Comparison of ENCODE assay signal across 23 cellular contexts in genomic region chr5:180378412-180379344, GRCh38. TPM values are rescaled to one million over a fixed set of nuclear protein-coding genes. Genes with fewer than 3 reads are reported as not detected.
DNase-seq lines count a peak whose midpoint lies in the region; ATAC-seq, FAIRE-seq and TF ChIP-seq lines count a peak whose summit lies in the region.
"Had no signal": no experiment of that assay in that cellular context is flagged by ENCODE, and none has a peak within 500 bp of the region (broad histone marks: within the 10 kb centered on the region; RNA-seq: fewer than 3 reads in every experiment).

No MANE protein-coding gene starts in this region.

- no peak for ATAC-seq in GM18907 (IDR thresholded peaks at IDR 0.05; ENCODE audit: unreplicated experiment)
- ATAC-seq: CD8-positive, alpha-beta T cell had no signal

- peak overlapping the region; percentile 94 for H3K14ac ChIP-seq in neuronal stem cell (ENCODE audit: low read length)

- peak overlapping the region; percentile 71 for H3K23ac ChIP-seq in neuronal stem cell (ENCODE audit: low read depth, low read length, poor library complexity)

- peak overlapping the region; percentile 72 for H2BK15ac ChIP-seq in neuronal stem cell (ENCODE audit: low read length)

- WGBS in neuronal stem cell (ENCODE audit: extremely low coverage in 2 of 2, insufficient read length in 2 of 2, insufficient replicate concordance in 1 of 2), 2 donors, result no CpG with 5 or more reads among the region's 11 CpGs

- H2BK5ac ChIP-seq in neuronal stem cell (ENCODE audit: low read length), result no peak overlapping the region

- no TSS peak for BruUV-seq in MCF 10A (replicated peaks; lab: Mats Ljungman, UMichigan)

- no peak overlapping the region for H3K4me3 Mint-ChIP-seq in MCF 10A (ENCODE audit: unreplicated experiment)
- H3K4me3 Mint-ChIP-seq: B cell; CD4-positive, CD25-positive, alpha-beta regulatory T cell; CD8-positive, alpha-beta T cell had no signal

- H3K9me3 ChIP-seq in breast epithelium (no peaks in the 10 kb centered on the region), ascending aorta (no peaks in the 10 kb centered on the region), neuronal stem cell (replicated peaks in 1 of 2; ENCODE audit: control insufficient read depth in 2 of 2, insufficient read depth in 1 of 2, low read depth in 1 of 2, low read length in 2 of 2) (peaks cover 0 to 2% of the 10 kb centered on the region in 2 donors)
- H3K9me3 ChIP-seq: BLaER1, Caco-2 had no signal

- CTCF ChIA-PET in MCF 10A (lab: Yijun Ruan, JAX), result interaction anchor here (0.7 to 1.0 kb wide), 2 partner anchors 92 to 1285 kb away, joined by 3 to 5 read pairs; no protein-coding TSS in a partner anchor

- no peak overlapping the region for H3K4me2 ChIP-seq in neuronal stem cell (ENCODE audit: insufficient read depth, low read length, poor library complexity, severe bottlenecking)
- H3K4me2 ChIP-seq: BLaER1 had no signal

- no peak for TF ChIP-seq POLR2A in breast epithelium (IDR thresholded peaks at IDR 0.05)

- no peak for FAIRE-seq in HTR-8/SVneo (lab: Jason Lieb, UNC)
- FAIRE-seq: A204.1, G401.6, GM12892, GM19239, H1 had no signal

- DNase-seq in breast epithelium (ENCODE audit: low spot score in 2 of 2) (no peak), MCF 10A (ENCODE audit: unreplicated experiment) (no peak), ascending aorta (ENCODE audit: low spot score in 2 of 2) (no peak), neuronal stem cell (ENCODE audit: low spot score) (no peak), HTR-8/SVneo (ENCODE audit: insufficient read length, low spot score) (no peak), NCI-H1436 treated with DMSO at 0.1 percent for 48 hours (lab: John Stamatoyannopoulos, UW) (no peak)
- DNase-seq: Caco-2; CD4-positive, CD25-positive, alpha-beta regulatory T cell; CD8-positive, alpha-beta T cell; DMS153; DND-41; GM23248; HCEC 1CT had no signal

- peaks cover 4% of the 10 kb centered on the region for H3K36me3 Mint-ChIP-seq in MCF 10A (ENCODE audit: insufficient read depth, unreplicated experiment)
- H3K36me3 Mint-ChIP-seq: CD4-positive, CD25-positive, alpha-beta regulatory T cell; CD8-positive, alpha-beta T cell had no signal

- POLR2A ChIA-PET in MCF 10A (lab: Yijun Ruan, JAX), result no interaction called here

- no peak for TF ChIP-seq CTCF in breast epithelium (IDR thresholded peaks at IDR 0.05)
- TF ChIP-seq CTCF in MCF 10A (IDR thresholded peaks at IDR 0.05; ENCODE audit: unreplicated experiment), result no peak
- TF ChIP-seq CTCF in ascending aorta (IDR thresholded peaks at IDR 0.05), result no peak

- H3K4ac ChIP-seq in neuronal stem cell (ENCODE audit: low read length), result no peak overlapping the region

- H3K4me1 ChIP-seq in breast epithelium (no peaks in the 10 kb centered on the region), ascending aorta (peaks cover 0 to 4% of the 10 kb centered on the region in 2 donors), neuronal stem cell (ENCODE audit: control insufficient read depth in 2 of 2, insufficient read depth in 1 of 2, low read depth in 1 of 2, low read length in 2 of 2) (no peaks in the 10 kb centered on the region)
- H3K4me1 ChIP-seq: Caco-2 had no signal

- no peak overlapping the region for H3K27ac Mint-ChIP-seq in MCF 10A (ENCODE audit: low read depth, unreplicated experiment)
- H3K27ac Mint-ChIP-seq: B cell; CD4-positive, CD25-positive, alpha-beta regulatory T cell; CD8-positive, alpha-beta T cell had no signal

- H3K9ac ChIP-seq in neuronal stem cell (ENCODE audit: low read depth, low read length, poor library complexity), result no peak overlapping the region
- H3K9ac ChIP-seq: BLaER1, GM23248 had no signal

- intact Hi-C loops in breast epithelium (cut with DNase I; ENCODE audit: low total_unique reads), result no loop called here
- intact Hi-C loops in MCF 10A (cut with micrococcal nuclease), result no loop called here
- intact Hi-C loops in ascending aorta (cut with DNase I), result no loop called here

- H3K27me3 ChIP-seq in breast epithelium (no peaks in the 10 kb centered on the region), ascending aorta (no peaks in the 10 kb centered on the region), neuronal stem cell (ENCODE audit: control insufficient read depth in 3 of 3, insufficient read depth in 3 of 3, low read depth in 1 of 3, low read length in 3 of 3) (peaks cover 0 to 33% (median 0%) of the 10 kb centered on the region in 3 experiments)
- H3K27me3 ChIP-seq: BLaER1 had no signal

- no peak overlapping the region for H2AK5ac ChIP-seq in neuronal stem cell (ENCODE audit: low read depth, low read length)

- peak overlapping the region; percentile 26 to 66 for H3K27ac ChIP-seq in breast epithelium
- H3K27ac ChIP-seq in ascending aorta, result peak overlapping the region; percentile 31 to 44
- no peak overlapping the region for H3K27ac ChIP-seq in neuronal stem cell (replicated peaks; ENCODE audit: low read length)
- H3K27ac ChIP-seq: 22Rv1, C4-2B, GM23248 had no signal

- peaks cover 10% of the 10 kb centered on the region for H3K27me3 Mint-ChIP-seq in MCF 10A (ENCODE audit: insufficient read depth, unreplicated experiment)
- H3K27me3 Mint-ChIP-seq: B cell had no signal

- H3K18ac ChIP-seq in neuronal stem cell (ENCODE audit: low read length), result peak overlapping the region; percentile 58

- H4K8ac ChIP-seq in neuronal stem cell (ENCODE audit: low read depth, low read length), result peak overlapping the region; percentile 55

- H2BK12ac ChIP-seq in neuronal stem cell (ENCODE audit: low read length), result no peak overlapping the region

- H3K36me3 ChIP-seq in breast epithelium (no peaks in the 10 kb centered on the region), ascending aorta (no peaks in the 10 kb centered on the region), neuronal stem cell (replicated peaks in 1 of 2; ENCODE audit: control insufficient read depth in 2 of 2, insufficient read depth in 2 of 2, low read length in 2 of 2) (no peaks in the 10 kb centered on the region)
- H3K36me3 ChIP-seq: BLaER1 had no signal

- H3K9me3 Mint-ChIP-seq in MCF 10A (ENCODE audit: unreplicated experiment), result no peaks in the 10 kb centered on the region
- H3K9me3 Mint-ChIP-seq: CD4-positive, CD25-positive, alpha-beta regulatory T cell; CD8-positive, alpha-beta T cell had no signal

- H3K4me1 Mint-ChIP-seq in MCF 10A (ENCODE audit: insufficient read depth, unreplicated experiment), result no peaks in the 10 kb centered on the region
- H3K4me1 Mint-ChIP-seq: B cell; CD4-positive, CD25-positive, alpha-beta regulatory T cell had no signal

- H2AFZ ChIP-seq in neuronal stem cell (ENCODE audit: low read length), result no peak overlapping the region
- H2AFZ ChIP-seq: GM23248 had no signal

- no peak overlapping the region for H2BK120ac ChIP-seq in neuronal stem cell (ENCODE audit: low read depth, low read length)

- no peak overlapping the region for H4K91ac ChIP-seq in neuronal stem cell (ENCODE audit: low read depth, low read length, poor library complexity)

- H3K79me1 ChIP-seq in neuronal stem cell (ENCODE audit: low read depth, low read length), result no peaks in the 10 kb centered on the region

- H3K4me3 ChIP-seq in breast epithelium, result peak overlapping the region in 2 of 3 donors; percentile 10 to 15
- H3K4me3 ChIP-seq in ascending aorta, result no peak overlapping the region
- no peak overlapping the region for H3K4me3 ChIP-seq in neuronal stem cell (ENCODE audit: low read length in 2 of 2)
- H3K4me3 ChIP-seq: BLaER1, GM23248 had no signal

RNA-seq across cellular contexts. Expression of gene GFPT2, which starts 25.5 kb away (rescaled TPM):
- total RNA-seq in breast epithelium (10 to 100 TPM; 27.2 to 60.0 (median 52.5) TPM), MCF 10A (2022) (8.2 and 15.7 TPM in 2 replicates), ascending aorta (25.2 TPM)
- 17.6 TPM for polyA plus RNA-seq in neuronal stem cell (2013, experiment 1 of 2)
- polyA plus RNA-seq in neuronal stem cell (2013, experiment 2 of 2), result 16.4 TPM
- total RNA-seq: CD4-positive, CD25-positive, alpha-beta regulatory T cell had no signal

Comparison
In these comparisons a context has a peak if more than half of its experiments do, and no peak if none do; other contexts are left out.
1. H3K4me3 ChIP-seq: peak in breast epithelium (2 of 3); none in ascending aorta (0 of 2) and neuronal stem cell (0 of 2).